ENCODE assay signal across 9 cellular contexts in the genomic region with DNA sequence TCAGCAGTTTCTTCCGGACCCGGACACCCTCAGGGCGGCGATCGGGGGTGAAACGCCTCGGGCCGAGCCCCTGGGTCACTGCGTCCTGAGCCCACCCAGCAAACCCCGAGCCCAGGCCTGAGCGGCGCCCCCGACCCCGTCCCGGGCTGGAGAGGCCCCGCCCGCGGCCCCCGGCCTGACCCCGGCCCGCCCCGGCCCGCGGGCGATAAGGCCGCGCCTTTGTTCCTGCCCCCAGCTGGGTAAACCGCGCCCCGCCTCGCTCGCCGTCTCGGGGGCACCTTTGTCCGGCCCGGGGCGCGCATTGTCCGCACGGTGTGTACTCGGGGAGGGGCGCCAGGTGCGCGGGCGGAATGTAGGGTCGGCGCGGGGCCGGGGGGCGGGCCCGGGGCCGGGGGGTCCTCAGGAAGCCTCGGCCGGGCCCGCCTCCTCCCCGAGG. TPM values are rescaled to one million over a fixed set of nuclear protein-coding genes. Genes with fewer than 3 reads are reported as not detected.
DNase-seq lines count a peak whose midpoint lies in the region; ATAC-seq, FAIRE-seq and TF ChIP-seq lines count a peak whose summit lies in the region.
"Had no signal": no experiment of that assay in that cellular context is flagged by ENCODE, and none has a peak within 500 bp of the region (broad histone marks: within the 10 kb centered on the region; RNA-seq: fewer than 3 reads in every experiment).

No MANE protein-coding gene starts in this region.

- no peaks in the 10 kb centered on the region for H4K20me1 ChIP-seq in OCI-LY7 (ENCODE audit: insufficient read depth, low read length)
- H4K20me1 ChIP-seq in smooth muscle cell (ENCODE audit: low read depth), result peaks cover 12% of the 10 kb centered on the region

- H2AFZ ChIP-seq in OCI-LY7 (ENCODE audit: low read length) (no peak overlapping the region), smooth muscle cell (ENCODE audit: low read depth) (no peak overlapping the region)

- peak; percentile 9 for DNase-seq in NCI-H1105 treated with DMSO at 0.1 percent for 48 hours (lab: John Stamatoyannopoulos, UW)
- DNase-seq in NCI-H1105 (lab: John Stamatoyannopoulos, UW), result no peak
- DNase-seq in OCI-LY7 (ENCODE audit: low spot score), result no peak
- DNase-seq in heart right ventricle, result no peak
- no peak for DNase-seq in smooth muscle cell (lab: John Stamatoyannopoulos, UW; ENCODE audit: unreplicated experiment)
- DNase-seq in mucosa of gallbladder (ENCODE audit: low spot score), result no peak
- DNase-seq in D721Med (ENCODE audit: insufficient read length, low spot score), result no peak

- 3% methylated on average over 35 to 56 of the region's 56 CpGs for WGBS in heart right ventricle, 2 donors
- WGBS in smooth muscle cell (ENCODE audit: low lambda C conversion rate), result 4% methylated on average over 26 of the region's 56 CpGs

- intact Hi-C loops in OCI-LY7 (cut with micrococcal nuclease; ENCODE audit: unreplicated experiment), result no loop called here
- intact Hi-C loops in heart right ventricle (cut with DNase I), result no loop called here

- FAIRE-seq in D721Med (lab: Jason Lieb, UNC), result no peak

- H3K36me3 ChIP-seq in OCI-LY7 (ENCODE audit: insufficient read depth, low read length), result no peaks in the 10 kb centered on the region
- no peaks in the 10 kb centered on the region for H3K36me3 ChIP-seq in heart right ventricle
- no peaks in the 10 kb centered on the region for H3K36me3 ChIP-seq in smooth muscle cell (ENCODE audit: low read depth)

- H3K27ac ChIP-seq in OCI-LY7 (ENCODE audit: low read depth, low read length, poor library complexity, severe bottlenecking) (no peak overlapping the region), heart right ventricle (no peak overlapping the region), smooth muscle cell (ENCODE audit: low read depth) (no peak overlapping the region)

- CTCF ChIA-PET in OCI-LY7 (lab: Charles Lee; ENCODE audit: unreplicated experiment), result no interaction called here

- H3K79me2 ChIP-seq in OCI-LY7 (ENCODE audit: insufficient read depth, low read depth, low read length) (no peaks in the 10 kb centered on the region), smooth muscle cell (ENCODE audit: low read depth) (no peaks in the 10 kb centered on the region)

- H3K4me3 ChIP-seq in OCI-LY7 (ENCODE audit: low read depth, low read length, poor library complexity, severe bottlenecking) (no peak overlapping the region), heart right ventricle (peak overlapping the region in 9 of 10 donors; percentile 31 to 55 (median 43)), smooth muscle cell (peak overlapping the region; percentile 45)

- no TSS peak for BruUV-seq in OCI-LY7 (replicated peaks; lab: Mats Ljungman, UMichigan)

- H3K27me3 ChIP-seq in heart right ventricle (peaks cover 29 to 100% (median 97%) of the 10 kb centered on the region in 7 donors), smooth muscle cell (ENCODE audit: low read depth) (peaks cover 96% of the 10 kb centered on the region)

- peak overlapping the region; percentile 51; the same call in 1 of the 2 replicates for H3K4me2 ChIP-seq in OCI-LY7 (ENCODE audit: low read length)
- H3K4me2 ChIP-seq in smooth muscle cell, result peak overlapping the region; percentile 87

- peaks cover 3% of the 10 kb centered on the region for H3K4me1 ChIP-seq in OCI-LY7 (ENCODE audit: insufficient read depth, low read length, poor library complexity, severe bottlenecking)
- peaks cover 3 to 45% (median 33%) of the 10 kb centered on the region in 9 donors for H3K4me1 ChIP-seq in heart right ventricle
- H3K4me1 ChIP-seq in smooth muscle cell (ENCODE audit: low read depth), result peaks cover 26% of the 10 kb centered on the region

- ATAC-seq in heart right ventricle (peak in 1 of 8 donors; percentile 25), HG03460 (IDR thresholded peaks at IDR 0.05; ENCODE audit: unreplicated experiment) (no peak)

- H3K9me2 ChIP-seq in OCI-LY7 (ENCODE audit: insufficient read depth, low read length), result no peaks in the 10 kb centered on the region

- no peak overlapping the region for H3K9ac ChIP-seq in smooth muscle cell (ENCODE audit: low read depth)

- H3K9me3 ChIP-seq in OCI-LY7 (ENCODE audit: low read length) (no peaks in the 10 kb centered on the region), heart right ventricle (peaks cover 0 to 6% (median 0%) of the 10 kb centered on the region in 11 donors), smooth muscle cell (replicated peaks; ENCODE audit: low read depth) (no peaks in the 10 kb centered on the region)

- no peaks in the 10 kb centered on the region for H3F3A ChIP-seq in smooth muscle cell (ENCODE audit: low read depth)

- TF ChIP-seq CTCF in OCI-LY7 (conservative IDR thresholded peaks at IDR 0.05; ENCODE audit: low read length), result no peak
- TF ChIP-seq CTCF in heart right ventricle (IDR thresholded peaks at IDR 0.05), result no peak
- no peak for TF ChIP-seq CTCF in smooth muscle cell (IDR thresholded peaks at IDR 0.05; ENCODE audit: borderline replicate concordance, insufficient read depth, poor library complexity, severe bottlenecking)
- TF ChIP-seq CTCF in D721Med (IDR thresholded peaks at IDR 0.05; ENCODE audit: insufficient read depth, missing control alignments), result no peak

- POLR2A ChIA-PET in OCI-LY7 (lab: Charles Lee), result no interaction called here

RNA-seq across cellular contexts. Expression of gene MNX1, which starts 10.8 kb away (rescaled TPM):
- 4.4 and 5.6 TPM in 2 replicates for total RNA-seq in OCI-LY7 (2014; rRNA removed; shearing (Covaris generic))
- total RNA-seq in OCI-LY7 (2022), result 4.7 and 5.7 TPM in 2 replicates
- total RNA-seq in heart right ventricle, result not detected
- polyA plus RNA-seq in heart right ventricle, result not detected
- not detected in 2 replicates for total RNA-seq in smooth muscle cell
- not detected in 2 replicates for polyA plus RNA-seq in smooth muscle cell
- 15.4 TPM for total RNA-seq in mucosa of gallbladder
- total RNA-seq: fibroblast of lung had no signal
- polyA plus RNA-seq: fibroblast of lung had no signal

RNA-seq across cellular contexts. Expression of gene NOM1, which starts 50.1 kb away (rescaled TPM):
- total RNA-seq in OCI-LY7 (2014; rRNA removed; shearing (Covaris generic)), result 40.2 and 43.8 TPM in 2 replicates
- 59.9 and 65.9 TPM in 2 replicates for total RNA-seq in OCI-LY7 (2022)
- 10 to 100 TPM in 4 of 10 donors, 1 to 10 TPM in 6; 6.6 to 13.6 (median 8.9) TPM for total RNA-seq in heart right ventricle
- polyA plus RNA-seq in heart right ventricle, result 1 to 10 TPM; 4.2 to 7.6 TPM
- total RNA-seq in smooth muscle cell, result 7.5 and 11.4 TPM in 2 replicates
- 9.5 and 9.7 TPM in 2 replicates for polyA plus RNA-seq in smooth muscle cell
- 12.8 TPM for total RNA-seq in mucosa of gallbladder
